8 cellular contexts compared by ENCODE assay signal in genomic region chr4:183097251-183098079, GRCh38. TPM values are rescaled to one million over a fixed set of nuclear protein-coding genes. Genes with fewer than 3 reads are reported as not detected.
A peak's percentile ranks its signal among the peaks of the same experiment; 100 is the strongest.
DNase-seq lines count a peak whose midpoint lies in the region; ATAC-seq and TF ChIP-seq lines count a peak whose summit lies in the region.

No MANE protein-coding gene starts in this region.

- H3K9me3 ChIP-seq in esophagus muscularis mucosa (no peaks in the 10 kb centered on the region), neural progenitor cell (ENCODE audit: low read depth) (no peaks in the 10 kb centered on the region)

- H4K20me1 ChIP-seq in neural progenitor cell (ENCODE audit: low read depth): peaks cover 26% of the 10 kb centered on the region

- H3K4me3 ChIP-seq in esophagus muscularis mucosa (peak overlapping the region; percentile 72 to 93 (median 78)), neural progenitor cell (peak overlapping the region; percentile 69)

- H2AFZ ChIP-seq in neural progenitor cell (replicated peaks): peak overlapping the region; percentile 82

- no peaks in the 10 kb centered on the region for H3K27me3 ChIP-seq in esophagus muscularis mucosa
- peaks cover 14% of the 10 kb centered on the region for H3K27me3 ChIP-seq in neural progenitor cell

- no peak for DNase-seq in CD14-positive monocyte (ENCODE audit: low spot score)
- peak; percentile 56 for DNase-seq in activated CD4-positive, alpha-beta T cell treated with anti-CD3 and anti-CD28 coated beads, Interleukin-2, amount 10 ng/mL, durations not matched to agents 24 days and 14 days
- no peak for DNase-seq in esophagus muscularis mucosa (ENCODE audit: extremely low spot score)
- DNase-seq in neural progenitor cell (ENCODE audit: low spot score): peak; percentile 72
- no peak for DNase-seq in NCI-H1105 (lab: John Stamatoyannopoulos, UW)
- DNase-seq in KBM-7: no peak

- in situ Hi-C loops in KBM-7 (cut with MboI; ENCODE audit: low pct_unique_long_range_greater_than_20kb, low sequenced_read_pairs): no loop called here

- ATAC-seq in GM19324 (IDR thresholded peaks at IDR 0.05; ENCODE audit: low FRiP score, unreplicated experiment) (no peak), GM19452 (IDR thresholded peaks at IDR 0.05; ENCODE audit: unreplicated experiment) (no peak)

- H3K27me3 Mint-ChIP-seq in CD14-positive monocyte (ENCODE audit: low read depth in 3 of 3) (peaks cover 46 to 70% (median 57%) of the 10 kb centered on the region in 3 donors), neural progenitor cell (ENCODE audit: insufficient read depth, low read depth) (peaks cover 4% of the 10 kb centered on the region)
- peaks cover 48% of the 10 kb centered on the region for H3K27me3 Mint-ChIP-seq in activated CD4-positive, alpha-beta T cell treated with anti-CD3 and anti-CD28 coated beads, Interleukin-2, amount 10 ng/mL, durations not matched to agents 24 days and 14 days

- no peaks in the 10 kb centered on the region for H3K36me3 ChIP-seq in esophagus muscularis mucosa
- no peaks in the 10 kb centered on the region for H3K36me3 ChIP-seq in neural progenitor cell

- peaks cover 18 to 37% (median 35%) of the 10 kb centered on the region in 4 donors for H3K4me1 ChIP-seq in esophagus muscularis mucosa
- H3K4me1 ChIP-seq in neural progenitor cell: peaks cover 30% of the 10 kb centered on the region

- H3K4me1 Mint-ChIP-seq in CD14-positive monocyte (peaks cover 18% of the 10 kb centered on the region), neural progenitor cell (peaks cover 32% of the 10 kb centered on the region)
- H3K4me1 Mint-ChIP-seq in activated CD4-positive, alpha-beta T cell treated with anti-CD3 and anti-CD28 coated beads, Interleukin-2, amount 10 ng/mL, durations not matched to agents 24 days and 14 days: peaks cover 3% of the 10 kb centered on the region

- H3K9me3 Mint-ChIP-seq in CD14-positive monocyte (peaks cover 0 to 12% (median 7%) of the 10 kb centered on the region in 7 donors), neural progenitor cell (peaks cover 6% of the 10 kb centered on the region)
- H3K9me3 Mint-ChIP-seq in activated CD4-positive, alpha-beta T cell treated with anti-CD3 and anti-CD28 coated beads, Interleukin-2, amount 10 ng/mL, durations not matched to agents 24 days and 14 days: no peaks in the 10 kb centered on the region

- peak overlapping the region; percentile 76 for H3K9ac ChIP-seq in neural progenitor cell

- H3K27ac ChIP-seq in esophagus muscularis mucosa (replicated peaks in 1 of 4): peak overlapping the region; percentile 89 to 99 (median 98)
- no peak overlapping the region for H3K27ac ChIP-seq in neural progenitor cell

- peak overlapping the region; percentile 82 to 95 for H3K4me3 Mint-ChIP-seq in CD14-positive monocyte
- H3K4me3 Mint-ChIP-seq in activated CD4-positive, alpha-beta T cell treated with anti-CD3 and anti-CD28 coated beads, Interleukin-2, amount 10 ng/mL, durations not matched to agents 24 days and 14 days: peak overlapping the region; percentile 52
- peak overlapping the region; percentile 79 for H3K4me3 Mint-ChIP-seq in neural progenitor cell

- H3F3A ChIP-seq in neural progenitor cell (ENCODE audit: low read depth): peaks cover 39% of the 10 kb centered on the region

- intact Hi-C loops in CD14-positive monocyte (cut with micrococcal nuclease) (loop anchor here in 1 of 2 donors (10.0 kb wide), 2 partner anchors 407 to 557 kb away; partner anchors contain the start of genes ING2, RWDD4 and TRAPPC11), esophagus muscularis mucosa (cut with DNase I) (no loop called here)
- intact Hi-C loops in activated CD4-positive, alpha-beta T cell treated with anti-CD3 and anti-CD28 coated beads, Interleukin-2, amount 10 ng/mL, durations not matched to agents 24 days and 14 days (cut with micrococcal nuclease): no loop called here

- TF ChIP-seq POLR2A in esophagus muscularis mucosa (IDR thresholded peaks at IDR 0.05; ENCODE audit: low read depth): no peak

- 51% methylated on average over 47 of the region's 47 CpGs for WGBS in esophagus muscularis mucosa

- H3K4me2 ChIP-seq in neural progenitor cell: peak overlapping the region; percentile 85

- peak overlapping the region in 2 of 7 donors; percentile 41 to 61 for H3K27ac Mint-ChIP-seq in CD14-positive monocyte
- no peak overlapping the region for H3K27ac Mint-ChIP-seq in activated CD4-positive, alpha-beta T cell treated with anti-CD3 and anti-CD28 coated beads, Interleukin-2, amount 10 ng/mL, durations not matched to agents 24 days and 14 days
- H3K27ac Mint-ChIP-seq in neural progenitor cell: peak overlapping the region; percentile 76

- TF ChIP-seq CTCF in CD14-positive monocyte (IDR thresholded peaks at IDR 0.05) (no peak), esophagus muscularis mucosa (IDR thresholded peaks at IDR 0.05) (no peak), neural progenitor cell (IDR thresholded peaks at IDR 0.05) (no peak)

- TF ChIP-seq EP300 in esophagus muscularis mucosa (IDR thresholded peaks at IDR 0.05): no peak

- H3K36me3 Mint-ChIP-seq in CD14-positive monocyte (peaks cover 4 to 12% of the 10 kb centered on the region in 2 donors), neural progenitor cell (peaks cover 4% of the 10 kb centered on the region)
- H3K36me3 Mint-ChIP-seq in activated CD4-positive, alpha-beta T cell treated with anti-CD3 and anti-CD28 coated beads, Interleukin-2, amount 10 ng/mL, durations not matched to agents 24 days and 14 days (ENCODE audit: low read depth): peaks cover 5% of the 10 kb centered on the region

- H3K79me2 ChIP-seq in neural progenitor cell (ENCODE audit: low read depth): peaks cover 29% of the 10 kb centered on the region

RNA-seq across cellular contexts. Expression of gene WWC2, which starts 1.6 kb away (rescaled TPM):
- polyA plus RNA-seq in CD14-positive monocyte: 1 to 10 TPM; 1.9 to 2.9 TPM
- total RNA-seq in activated CD4-positive, alpha-beta T cell treated with anti-CD3 and anti-CD28 coated beads, Interleukin-2, amount 10 ng/mL, durations not matched to agents 24 days and 14 days: 0.40 and 0.45 TPM in 2 replicates
- total RNA-seq in esophagus muscularis mucosa (10 to 100 TPM; 28.2 to 38.5 (median 37.0) TPM), neural progenitor cell (ENCODE audit: low replicate concordance) (31.7 and 39.6 TPM in 2 replicates)

Comparison
In these comparisons a context has a peak if more than half of its experiments do, and no peak if none do; other contexts are left out.
1. DNase-seq: peak in activated CD4-positive, alpha-beta T cell treated with anti-CD3 and anti-CD28 coated beads, Interleukin-2, amount 10 ng/mL, durations not matched to agents 24 days and 14 days (single experiment) and neural progenitor cell (single experiment); none in CD14-positive monocyte (single experiment), esophagus muscularis mucosa (single experiment), NCI-H1105 (single experiment) and KBM-7 (single experiment).
2. RNA of gene WWC2, which starts 1.6 kb away (total RNA-seq): 31.7 to 39.6 TPM in neural progenitor cell and 28.2 to 38.5 TPM in esophagus muscularis mucosa; 0.40 to 0.45 TPM in activated CD4-positive, alpha-beta T cell treated with anti-CD3 and anti-CD28 coated beads, Interleukin-2, amount 10 ng/mL, durations not matched to agents 24 days and 14 days; every median in the first group is over 10 times any median in the second.
3. Peak in every context shown above with its lines, with median percentiles within 50 percentile points of each other: H3K4me3 Mint-ChIP-seq.